In genomic region chr15:52651868-52652267, GRCh38 we compare ENCODE assay signal across 8 cellular contexts. TPM values are rescaled to one million over a fixed set of nuclear protein-coding genes. Genes with fewer than 3 reads are reported as not detected.
DNase-seq lines count a peak whose midpoint lies in the region; ATAC-seq and TF ChIP-seq lines count a peak whose summit lies in the region.

No MANE protein-coding gene starts in this region.

- no peaks in the 10 kb centered on the region for H3K27me3 Mint-ChIP-seq in T-cell

- H3K9me3 Mint-ChIP-seq in T-cell, result no peaks in the 10 kb centered on the region

- TF ChIP-seq CTCF in AG10803 (conservative IDR thresholded peaks at IDR 0.05; ENCODE audit: low read length), result no peak
- no peak for TF ChIP-seq CTCF in PC-9 (conservative IDR thresholded peaks at IDR 0.05)

- peaks cover 22 to 39% (median 29%) of the 10 kb centered on the region in 3 donors for H3K4me1 Mint-ChIP-seq in T-cell

- H3K4me2 ChIP-seq in PC-9, result no peak overlapping the region

- no peaks in the 10 kb centered on the region for H3K9me2 ChIP-seq in PC-9 (ENCODE audit: insufficient read depth)

- H3K36me3 Mint-ChIP-seq in T-cell, result peaks cover 22% of the 10 kb centered on the region

- H3K9ac ChIP-seq in rectal smooth muscle tissue (ENCODE audit: low read length), result no peak overlapping the region

- CTCF ChIA-PET in T-cell (lab: Charles Lee), result interaction anchor here in 1 of 2 donors (0.7 to 2.8 kb wide), 5 partner anchors 25 to 85 kb away, joined by 3 to 15 read pairs (median 4); no protein-coding TSS in a partner anchor
- CTCF ChIA-PET in PC-9 (lab: Charles Lee), result no interaction called here

- no peaks in the 10 kb centered on the region for H4K20me1 ChIP-seq in PC-9 (ENCODE audit: insufficient read depth)

- H3K4me1 ChIP-seq in rectal smooth muscle tissue (ENCODE audit: control insufficient read depth, insufficient read depth, low read length) (peaks cover 20% of the 10 kb centered on the region), PC-9 (replicated peaks; ENCODE audit: insufficient read depth) (peaks cover 13% of the 10 kb centered on the region)

- H3K9me3 ChIP-seq in PC-9 (ENCODE audit: insufficient read depth, low read depth), result no peaks in the 10 kb centered on the region

- BruUV-seq in PC-9 (replicated peaks; lab: Mats Ljungman, UMichigan), result no TSS peak

- POLR2A ChIA-PET in T-cell (lab: Charles Lee) (interaction anchor here (0.7 to 1.6 kb wide), 4 partner anchors 21 to 121 kb away, joined by 3 to 6 read pairs (median 4); partner anchors contain the start of gene ATOSA (in 1 of the 2)), PC-9 (lab: Charles Lee; ENCODE audit: unreplicated experiment) (interaction anchor here (0.7 kb wide), 1 partner anchor 17 kb away, joined by 3 read pairs; no protein-coding TSS in a partner anchor)

- H3K36me3 ChIP-seq in rectal smooth muscle tissue (ENCODE audit: control insufficient read depth, insufficient read depth, low read length) (no peaks in the 10 kb centered on the region), PC-9 (ENCODE audit: low read depth) (no peaks in the 10 kb centered on the region)

- no peaks in the 10 kb centered on the region for H3K79me2 ChIP-seq in PC-9 (ENCODE audit: low read depth)

- no peaks in the 10 kb centered on the region; the same call in 1 of the 2 replicates for H3F3A ChIP-seq in PC-9 (ENCODE audit: insufficient read depth, low read depth)

- in situ Hi-C loops in KBM-7 (cut with MboI; ENCODE audit: low pct_unique_long_range_greater_than_20kb, low sequenced_read_pairs), result no loop called here

- intact Hi-C loops in PC-9 (cut with micrococcal nuclease; ENCODE audit: unreplicated experiment), result no loop called here

- DNase-seq in AG10803 (ENCODE audit: low read depth), result peak; percentile 84
- peak; percentile 82 for DNase-seq in KBM-7
- DNase-seq in T-cell, result peak in 31 of 34 experiments; percentile 6 to 53 (median 25)
- peak; percentile 83 for DNase-seq in brain pericyte (ENCODE audit: low read depth, low spot score)
- peak in 45 of 51 donors; percentile 4 to 82 (median 52) for DNase-seq in hypothalamus (lab: John Stamatoyannopoulos, UW)
- no peak for DNase-seq in PC-9

- ATAC-seq in GM21360 (IDR thresholded peaks at IDR 0.05; ENCODE audit: unreplicated experiment), result peak; percentile 100
- peak; percentile 89 to 99 (median 99) for ATAC-seq in T-cell (replicated peaks in 1 of 4)

- H3K27me3 ChIP-seq in rectal smooth muscle tissue (ENCODE audit: control insufficient read depth, insufficient read depth, low read length), result no peaks in the 10 kb centered on the region
- no peaks in the 10 kb centered on the region for H3K27me3 ChIP-seq in PC-9 (ENCODE audit: insufficient read depth, low read depth)

- H3K27ac ChIP-seq in rectal smooth muscle tissue (ENCODE audit: low read depth, low read length), result peak overlapping the region; percentile 66
- H3K27ac ChIP-seq in PC-9, result no peak overlapping the region

- H3K4me3 Mint-ChIP-seq in T-cell, result peak overlapping the region in 1 of 3 donors; percentile 41

- H3K4me3 ChIP-seq in AG10803 (ENCODE audit: low read length), result peak overlapping the region; percentile 15; the same call in 1 of the 2 replicates
- H3K4me3 ChIP-seq in rectal smooth muscle tissue (ENCODE audit: low read length), result peak overlapping the region; percentile 35
- H3K4me3 ChIP-seq in PC-9, result no peak overlapping the region

- H2AFZ ChIP-seq in PC-9, result no peak overlapping the region

- H3K27ac Mint-ChIP-seq in T-cell, result peak overlapping the region; percentile 2 to 60

RNA-seq across cellular contexts. Expression of gene ATOSA, which starts 27.3 kb away (rescaled TPM):
- total RNA-seq in T-cell, result 100 to 1,000 TPM in 2 of 5 donors, 10 to 100 TPM in 3; 88.2 to 121 (median 96.1) TPM
- total RNA-seq in PC-9 (2021), result 30.4 and 35.7 TPM in 2 replicates

Comparison
In these comparisons a context has a peak if more than half of its experiments do, and no peak if none do; other contexts are left out.
1. DNase-seq: peak in AG10803 (single experiment), KBM-7 (single experiment), T-cell (31 of 34), brain pericyte (single experiment) and hypothalamus (45 of 51); none in PC-9 (0 of 2).